In genomic region chr2:118062048-118062447, GRCh38 we compare ENCODE assay signal across 22 cellular contexts. TPM values are rescaled to one million over a fixed set of nuclear protein-coding genes. Genes with fewer than 3 reads are reported as not detected.
DNase-seq lines count a peak whose midpoint lies in the region.
"Had no signal": no experiment of that assay in that cellular context is flagged by ENCODE, and none has a peak within 500 bp of the region (broad histone marks: within the 10 kb centered on the region; RNA-seq: fewer than 3 reads in every experiment).

No MANE protein-coding gene starts in this region.

- CTCF ChIA-PET in activated naive CD4-positive, alpha-beta T cell treated with anti-CD3 and anti-CD28 coated beads, Interleukin-2, amount 10 ng/mL, durations not matched to agents 7 days and 5 days (lab: Charles Lee) = interaction anchor here (0.8 to 3.1 kb wide), 8 partner anchors 14 to 58 kb away, joined by 3 to 21 read pairs (median 4); no protein-coding TSS in a partner anchor

- peaks cover 33% of the 10 kb centered on the region for H3K4me1 ChIP-seq in skeletal muscle satellite cell (ENCODE audit: control insufficient read depth, insufficient read depth, low read length)
- H3K4me1 ChIP-seq: BE2C, Caco-2 had no signal

- H3K27me3 Mint-ChIP-seq in activated naive CD4-positive, alpha-beta T cell treated with anti-CD3 and anti-CD28 coated beads, Interleukin-2, amount 10 ng/mL, durations not matched to agents 7 days and 5 days = peaks cover 27% of the 10 kb centered on the region

- DNase-seq in GM03348 (ENCODE audit: low spot score) = peak; percentile 21
- DNase-seq in NCI-H226 = peak; percentile 20
- peak; percentile 83 for DNase-seq in fibroblast of peridontal ligament (ENCODE audit: extremely low read depth)
- DNase-seq in activated naive CD4-positive, alpha-beta T cell treated with anti-CD3 and anti-CD28 coated beads, Interleukin-2, amount 10 ng/mL, durations not matched to agents 7 days and 5 days = no peak
- DNase-seq in NCI-H1417 (lab: John Stamatoyannopoulos, UW) = no peak
- DNase-seq in NAMALWA (ENCODE audit: low spot score) = no peak
- DNase-seq: activated naive CD4-positive, alpha-beta T cell; activated T-cell treated with anti-CD3 and anti-CD28 coated beads, Interleukin-2, amount 50 U/mL, for 24 hours; BE2C; caudate nucleus; NCI-H2171 treated with DMSO at 0.1 percent for 48 hours; NCI-H69; nephron progenitor cell; stimulated activated naive CD8-positive, alpha-beta T cell treated with anti-CD3 and anti-CD28 coated beads, Interleukin-15, Interleukin-2, amounts not matched to agents 100 U/mL and 50 U/mL, for 24 hours; T-helper 2 cell; WERI-Rb-1 had no signal

- H3K9me3 ChIP-seq in skeletal muscle satellite cell (replicated peaks; ENCODE audit: low read length) = no peaks in the 10 kb centered on the region
- H3K9me3 ChIP-seq: BE2C, Caco-2, SJSA1, tibial nerve had no signal

- H3K9ac ChIP-seq in skeletal muscle satellite cell (ENCODE audit: low read depth, low read length) = peak overlapping the region; percentile 37

- H3K9me3 Mint-ChIP-seq in activated naive CD4-positive, alpha-beta T cell treated with anti-CD3 and anti-CD28 coated beads, Interleukin-2, amount 10 ng/mL, durations not matched to agents 7 days and 5 days = no peaks in the 10 kb centered on the region
- H3K9me3 Mint-ChIP-seq: activated CD8-positive, alpha-beta T cell treated with anti-CD3 and anti-CD28 coated beads for 36 hours; activated T-cell treated with anti-CD3 and anti-CD28 coated beads, Interleukin-2, amount 50 U/mL, for 24 hours; mesothelial cell of epicardium; nephron progenitor cell had no signal

- no peak overlapping the region for H3K27ac Mint-ChIP-seq in activated naive CD4-positive, alpha-beta T cell treated with anti-CD3 and anti-CD28 coated beads, Interleukin-2, amount 10 ng/mL, durations not matched to agents 7 days and 5 days
- H3K27ac Mint-ChIP-seq: activated CD8-positive, alpha-beta T cell treated with anti-CD3 and anti-CD28 coated beads for 36 hours; activated T-cell treated with anti-CD3 and anti-CD28 coated beads, Interleukin-2, amount 50 U/mL, for 24 hours; mesothelial cell of epicardium; nephron progenitor cell had no signal

- no peaks in the 10 kb centered on the region for H3K36me3 ChIP-seq in skeletal muscle satellite cell (ENCODE audit: insufficient read depth, low read length)
- H3K36me3 ChIP-seq: BE2C, SJSA1, tibial nerve, WERI-Rb-1 had no signal

- no peaks in the 10 kb centered on the region for H3K36me3 Mint-ChIP-seq in activated naive CD4-positive, alpha-beta T cell treated with anti-CD3 and anti-CD28 coated beads, Interleukin-2, amount 10 ng/mL, durations not matched to agents 7 days and 5 days
- H3K36me3 Mint-ChIP-seq: mesothelial cell of epicardium had no signal

- H3K4me3 ChIP-seq in skeletal muscle satellite cell (ENCODE audit: low read length) = no peak overlapping the region
- H3K4me3 ChIP-seq: SJSA1, tibial nerve had no signal

- no peak overlapping the region for H3K4me3 Mint-ChIP-seq in activated naive CD4-positive, alpha-beta T cell treated with anti-CD3 and anti-CD28 coated beads, Interleukin-2, amount 10 ng/mL, durations not matched to agents 7 days and 5 days
- H3K4me3 Mint-ChIP-seq: activated CD8-positive, alpha-beta T cell treated with anti-CD3 and anti-CD28 coated beads for 36 hours; activated T-cell treated with anti-CD3 and anti-CD28 coated beads, Interleukin-2, amount 50 U/mL, for 24 hours; mesothelial cell of epicardium; nephron progenitor cell had no signal

- peaks cover 5% of the 10 kb centered on the region for H3K4me1 Mint-ChIP-seq in activated naive CD4-positive, alpha-beta T cell treated with anti-CD3 and anti-CD28 coated beads, Interleukin-2, amount 10 ng/mL, durations not matched to agents 7 days and 5 days

- peak overlapping the region; percentile 11 for H3K4me2 ChIP-seq in skeletal muscle satellite cell (ENCODE audit: low read length)

- peaks cover 23% of the 10 kb centered on the region for H3K27me3 ChIP-seq in skeletal muscle satellite cell (ENCODE audit: control insufficient read depth, insufficient read depth, low read length)
- H3K27me3 ChIP-seq: BE2C, tibial nerve had no signal

RNA-seq across cellular contexts. Expression of gene INSIG2, which starts 26.2 kb away (rescaled TPM):
- total RNA-seq in skeletal muscle satellite cell (2012; rRNA removed) = 6.8 and 10.5 TPM in 2 replicates

RNA-seq across cellular contexts. Expression of gene CCDC93, which starts 48.2 kb away (rescaled TPM):
- 14.4 and 17.3 TPM in 2 replicates for total RNA-seq in skeletal muscle satellite cell (2012; rRNA removed)

Comparison
In these comparisons a context has a peak if more than half of its experiments do, and no peak if none do; other contexts are left out.
1. DNase-seq: peak in GM03348 (single experiment), NCI-H226 (single experiment) and fibroblast of peridontal ligament (single experiment); none in activated naive CD4-positive, alpha-beta T cell treated with anti-CD3 and anti-CD28 coated beads, Interleukin-2, amount 10 ng/mL, durations not matched to agents 7 days and 5 days (single experiment), NCI-H1417 (0 of 3) and NAMALWA (single experiment).